22 cellular contexts compared by ENCODE assay signal in genomic region chr9:14216612-14217194, GRCh38.
A peak's percentile ranks its signal among the peaks of the same experiment; 100 is the strongest.
DNase-seq lines count a peak whose midpoint lies in the region; ATAC-seq and TF ChIP-seq lines count a peak whose summit lies in the region.
"Had no signal": no experiment of that assay in that cellular context is flagged by ENCODE, and none has a peak within 500 bp of the region (broad histone marks: within the 10 kb centered on the region; RNA-seq: fewer than 3 reads in every experiment).

No MANE protein-coding gene starts in this region.

- H3K27ac Mint-ChIP-seq in Calu3 (ENCODE audit: unreplicated experiment), result peak overlapping the region; percentile 86
- no peak overlapping the region for H3K27ac Mint-ChIP-seq in osteocyte (ENCODE audit: unreplicated experiment)
- H3K27ac Mint-ChIP-seq: CD8-positive, alpha-beta memory T cell had no signal

- TF ChIP-seq CTCF in Calu3 (IDR thresholded peaks at IDR 0.05; ENCODE audit: unreplicated experiment), result no peak
- TF ChIP-seq CTCF in HEK293 (tag by site-specific recombination; IDR thresholded peaks at IDR 0.05), result no peak
- TF ChIP-seq CTCF in VCaP (conservative IDR thresholded peaks at IDR 0.05), result no peak
- TF ChIP-seq CTCF in fibroblast of the aortic adventitia (IDR thresholded peaks at IDR 0.05; ENCODE audit: insufficient read depth, low read length), result no peak
- no peak for TF ChIP-seq CTCF in osteocyte (IDR thresholded peaks at IDR 0.05)

- BruUV-seq in Calu3 (replicated peaks; lab: Mats Ljungman, UMichigan), result no TSS peak

- no peaks in the 10 kb centered on the region for H3K9me3 Mint-ChIP-seq in Calu3 (ENCODE audit: low read depth, unreplicated experiment)
- no peaks in the 10 kb centered on the region for H3K9me3 Mint-ChIP-seq in osteocyte (ENCODE audit: unreplicated experiment)
- H3K9me3 Mint-ChIP-seq: CD8-positive, alpha-beta memory T cell had no signal

- CTCF ChIA-PET in Calu3 (lab: Charles Lee) (no interaction called here), HEK293 (lab: Yijun Ruan, JAX) (interaction anchor here (1.0 kb wide), 1 partner anchor 1000 kb away, joined by 4 read pairs; no protein-coding TSS in a partner anchor), HEK293T (lab: Yijun Ruan, JAX) (interaction anchor here (0.6 kb wide), 1 partner anchor 21 kb away, joined by 3 read pairs; no protein-coding TSS in a partner anchor)

- peaks cover 16% of the 10 kb centered on the region for H3K36me3 Mint-ChIP-seq in Calu3 (ENCODE audit: insufficient read depth, unreplicated experiment)
- no peaks in the 10 kb centered on the region for H3K36me3 Mint-ChIP-seq in osteocyte (ENCODE audit: unreplicated experiment)
- H3K36me3 Mint-ChIP-seq: CD8-positive, alpha-beta memory T cell had no signal

- POLR2A ChIA-PET in HEK293 (lab: Yijun Ruan, JAX) (no interaction called here), HEK293T (lab: Yijun Ruan, JAX) (no interaction called here)

- H3K4me3 Mint-ChIP-seq in Calu3 (ENCODE audit: low read depth, unreplicated experiment) (no peak overlapping the region), osteocyte (ENCODE audit: unreplicated experiment) (no peak overlapping the region)
- H3K4me3 Mint-ChIP-seq: CD8-positive, alpha-beta memory T cell had no signal

- H3K36me3 ChIP-seq in HEK293 (ENCODE audit: control insufficient read depth in 2 of 2, insufficient read depth in 1 of 2, low read length in 2 of 2), result no peaks in the 10 kb centered on the region

- no peak overlapping the region for H3K27ac ChIP-seq in HEK293 (ENCODE audit: extremely low read depth, low read depth, low read length)
- peak overlapping the region; percentile 69 for H3K27ac ChIP-seq in VCaP
- H3K27ac ChIP-seq: C4-2B, SK-N-MC had no signal

- no peaks in the 10 kb centered on the region for H3K27me3 Mint-ChIP-seq in Calu3 (ENCODE audit: unreplicated experiment)
- no peaks in the 10 kb centered on the region for H3K27me3 Mint-ChIP-seq in osteocyte (ENCODE audit: unreplicated experiment)

- H3K9me3 ChIP-seq in HEK293 (ENCODE audit: control insufficient read depth, insufficient read depth, low read depth, low read length), result no peaks in the 10 kb centered on the region

- H3K4me1 ChIP-seq in HEK293 (ENCODE audit: control insufficient read depth, insufficient read depth, low read length), result peaks cover 15% of the 10 kb centered on the region

- no peak overlapping the region for H3K4me3 ChIP-seq in HEK293 (ENCODE audit: low read depth, low read length)
- H3K4me3 ChIP-seq in fibroblast of the aortic adventitia (ENCODE audit: low read depth, low read length), result no peak overlapping the region
- H3K4me3 ChIP-seq: SK-N-MC had no signal

- intact Hi-C loops in Calu3 (cut with micrococcal nuclease; ENCODE audit: unreplicated experiment), result no loop called here

- peaks cover 68% of the 10 kb centered on the region for H3K4me1 Mint-ChIP-seq in Calu3 (ENCODE audit: low read depth, unreplicated experiment)
- H3K4me1 Mint-ChIP-seq in osteocyte (ENCODE audit: unreplicated experiment), result peaks cover 62% of the 10 kb centered on the region
- H3K4me1 Mint-ChIP-seq: CD8-positive, alpha-beta memory T cell had no signal

- DNase-seq in Calu3, result no peak
- DNase-seq in fibroblast of the aortic adventitia (ENCODE audit: low read depth), result peak; percentile 51
- DNase-seq in osteocyte (ENCODE audit: extremely low spot score, unreplicated experiment), result no peak
- DNase-seq in NCI-H1105 treated with DMSO at 0.1 percent for 48 hours (lab: John Stamatoyannopoulos, UW), result no peak
- DNase-seq in HEK293T (ENCODE audit: extremely low spot score), result no peak
- DNase-seq: CD8-positive, alpha-beta memory T cell; DMS53; H7; Karpas-422; MV-4-11; NCI-H1417; NCI-H1694 treated with DMSO at 0.1 percent for 48 hours; NCI-H2081 treated with DMSO at 0.1 percent for 48 hours; NCI-H2171 treated with DMSO at 0.1 percent for 48 hours; NCI-H524 treated with DMSO at 0.1 percent for 48 hours; RPMI8226; SHP77 treated with DMSO at 0.1 percent for 48 hours had no signal

- no peak for ATAC-seq in HG03354 (IDR thresholded peaks at IDR 0.05; ENCODE audit: poor library complexity, severe bottlenecking, unreplicated experiment)

TF ChIP-seq in HEK293, 187 proteins besides CTCF, POLR2A, EP300 and RAD21:
- no peak for TF ChIP-seq ZNF211 (tag by site-specific recombination; IDR thresholded peaks at IDR 0.05; ENCODE audit: low read depth)
- peak; percentile 11; the same call in 1 of the 2 replicates for TF ChIP-seq ZNF596 (tag by site-specific recombination; IDR thresholded peaks at IDR 0.05)

TF ChIP-seq in HEK293T, 16 proteins besides CTCF, POLR2A, EP300 and RAD21:
- TF ChIP-seq L3MBTL2 (conservative IDR thresholded peaks at IDR 0.05), result no peak
- no peak for TF ChIP-seq PKNOX1 (IDR thresholded peaks at IDR 0.05)
- TF ChIP-seq SUZ12 (IDR thresholded peaks at IDR 0.05), result no peak
- TF ChIP-seq FOXA1 (IDR thresholded peaks at IDR 0.05), result no peak
- no peak for TF ChIP-seq ARNT (IDR thresholded peaks at IDR 0.05)
- no peak for TF ChIP-seq TARDBP (IDR thresholded peaks at IDR 0.05)
- no peak for TF ChIP-seq NFRKB (IDR thresholded peaks at IDR 0.05)
- no peak for TF ChIP-seq LEF1 (IDR thresholded peaks at IDR 0.05; ENCODE audit: borderline replicate concordance)
- no peak for TF ChIP-seq FOXK2 (IDR thresholded peaks at IDR 0.05)
- no peak for TF ChIP-seq ZNF384 (IDR thresholded peaks at IDR 0.05)
